Comparison of ENCODE assay signal across 1 cellular context in genomic region chr1:224182057-224182865, GRCh38.
TF ChIP-seq lines count a peak whose summit lies in the region.

No MANE protein-coding gene starts in this region.

TF ChIP-seq in K562, 482 proteins besides CTCF, POLR2A, EP300 and RAD21:
- TF ChIP-seq ARID4B (CRISPR knock-in tag; IDR thresholded peaks at IDR 0.05), result no peak
- no peak for TF ChIP-seq CBX8 (IDR thresholded peaks at IDR 0.05; ENCODE audit: borderline replicate concordance, extremely low read depth, low read depth, low read length, poor library complexity, severe bottlenecking)
- TF ChIP-seq SMAD3 (CRISPR knock-in tag; conservative IDR thresholded peaks at IDR 0.05), result 0 out of 2 replicates have a peak, but pooled peaks have one; percentile 44
- 0 out of 2 replicates have a peak, but pooled peaks have one; percentile 22 for TF ChIP-seq NR2C1 (IDR thresholded peaks at IDR 0.05)
- TF ChIP-seq NR2C1 (tag; IDR thresholded peaks at IDR 0.05), result no peak
- TF ChIP-seq KLF10 (CRISPR knock-in tag; IDR thresholded peaks at IDR 0.05), result 0 out of 2 replicates have a peak, but pooled peaks have one; percentile 52
- TF ChIP-seq FOXA3 (CRISPR knock-in tag; conservative IDR thresholded peaks at IDR 0.05 in 1 of 2, IDR thresholded peaks at IDR 0.05 in 1 of 2), result 0 out of 4 replicates have a peak, but pooled peaks of 1 of the 2 experiments have one; percentile 11
- TF ChIP-seq SMARCA4 (IDR thresholded peaks at IDR 0.05), result 0 out of 2 replicates have a peak, but pooled peaks have one; percentile 41
- peak; percentile 89 for TF ChIP-seq CEBPB (tag; IDR thresholded peaks at IDR 0.05)
- TF ChIP-seq CBFB (CRISPR knock-in tag; IDR thresholded peaks at IDR 0.05), result 0 out of 2 replicates have a peak, but pooled peaks have one; percentile 16
- TF ChIP-seq U2AF2 (optimal IDR thresholded peaks at IDR 0.05; ENCODE audit: low read depth, low read length), result no peak
- peak; percentile 12; the same call in 1 of the 2 replicates for TF ChIP-seq MECOM (CRISPR knock-in tag; IDR thresholded peaks at IDR 0.05)
- TF ChIP-seq GABPB1 (CRISPR knock-in tag; IDR thresholded peaks at IDR 0.05), result 0 out of 2 replicates have a peak, but pooled peaks have one; percentile 1
- peak; percentile 56; the same call in 1 of the 2 replicates for TF ChIP-seq CEBPG (CRISPR knock-in tag; IDR thresholded peaks at IDR 0.05)
- peak; percentile 72 to 75 for TF ChIP-seq CEBPG (tag; conservative IDR thresholded peaks at IDR 0.05 in 1 of 2, IDR thresholded peaks at IDR 0.05 in 1 of 2)
- 0 out of 4 replicates have a peak, but pooled peaks of 1 of the 2 experiments have one; percentile 32 for TF ChIP-seq ARNT (IDR thresholded peaks at IDR 0.05)
- peak; percentile 68; the same call in 1 of the 2 replicates for TF ChIP-seq ZNF551 (CRISPR knock-in tag; IDR thresholded peaks at IDR 0.05)
- no peak for TF ChIP-seq ZNF282 (CRISPR knock-in tag; IDR thresholded peaks at IDR 0.05)
- peak; percentile 40 for TF ChIP-seq CHD4 (IDR thresholded peaks at IDR 0.05; ENCODE audit: insufficient read depth, insufficient replicate concordance, low read depth, low read length, poor library complexity, severe bottlenecking)
- TF ChIP-seq SMARCE1 (IDR thresholded peaks at IDR 0.05), result 0 out of 2 replicates have a peak, but pooled peaks have one; percentile 41
- TF ChIP-seq NBN (IDR thresholded peaks at IDR 0.05; ENCODE audit: low read depth), result 0 out of 2 replicates have a peak, but pooled peaks have one; percentile 29
- no peak for TF ChIP-seq CEBPZ (IDR thresholded peaks at IDR 0.05; ENCODE audit: borderline replicate concordance, low read depth, low read length)
- no peak for TF ChIP-seq KAT8 (IDR thresholded peaks at IDR 0.05; ENCODE audit: low read depth)
- TF ChIP-seq ADNP (tag; IDR thresholded peaks at IDR 0.05), result peak; percentile 40; the same call in 1 of the 2 replicates
- TF ChIP-seq AFF1 (IDR thresholded peaks at IDR 0.05; ENCODE audit: low read depth in 1 of 2, partially characterized antibody in 2 of 2), result peak in 1 of 2 experiments; percentile 31
- TF ChIP-seq MYC (IDR thresholded peaks at IDR 0.05; ENCODE audit: low read depth, low read length), result no peak
- TF ChIP-seq MYC (CRISPR knock-in tag; IDR thresholded peaks at IDR 0.05; ENCODE audit: borderline replicate concordance, low read depth), result peak; percentile 38; the same call in 1 of the 2 replicates
- TF ChIP-seq HDAC3 (IDR thresholded peaks at IDR 0.05; ENCODE audit: borderline replicate concordance, partially characterized antibody), result no peak
- TF ChIP-seq ATF3 (IDR thresholded peaks at IDR 0.05), result 0 out of 2 replicates have a peak, but pooled peaks have one; percentile 22
- no peak for TF ChIP-seq ATF3 (CRISPR knock-in tag; conservative IDR thresholded peaks at IDR 0.05)
- 0 out of 2 replicates have a peak, but pooled peaks have one; percentile 57 for TF ChIP-seq HMG20B (CRISPR knock-in tag; IDR thresholded peaks at IDR 0.05)
- TF ChIP-seq KAT7 (CRISPR knock-in tag; IDR thresholded peaks at IDR 0.05; ENCODE audit: borderline replicate concordance), result 0 out of 2 replicates have a peak, but pooled peaks have one; percentile 43
- 0 out of 2 replicates have a peak, but pooled peaks have one; percentile 52 for TF ChIP-seq ZEB2 (IDR thresholded peaks at IDR 0.05)
- TF ChIP-seq ZNF696 (CRISPR knock-in tag; conservative IDR thresholded peaks at IDR 0.05), result no peak
- TF ChIP-seq HMBOX1 (IDR thresholded peaks at IDR 0.05), result 0 out of 2 replicates have a peak, but pooled peaks have one; percentile 33
